Comparison of ENCODE assay signal across 16 cellular contexts in genomic region chr5:7759951-7760580, GRCh38.
DNase-seq lines count a peak whose midpoint lies in the region; ATAC-seq and TF ChIP-seq lines count a peak whose summit lies in the region.
"Had no signal": no experiment of that assay in that cellular context is flagged by ENCODE, and none has a peak within 500 bp of the region (broad histone marks: within the 10 kb centered on the region; RNA-seq: fewer than 3 reads in every experiment).

No MANE protein-coding gene starts in this region.

- H3K4me3 ChIP-seq in SJCRH30 (no peak overlapping the region), dorsolateral prefrontal cortex (no peak overlapping the region)
- H3K4me3 ChIP-seq: MG63 had no signal

- no peaks in the 10 kb centered on the region for H3K9me3 ChIP-seq in SJCRH30 (replicated peaks)
- H3K9me3 ChIP-seq: BE2C, MG63 had no signal

- intact Hi-C loops in dorsolateral prefrontal cortex (cut with DNase I) = loop anchor here in 1 of 2 donors (10.0 kb wide), 1 partner anchor 995 kb away; no protein-coding TSS in a partner anchor

- TF ChIP-seq CTCF in dorsolateral prefrontal cortex (IDR thresholded peaks at IDR 0.05 in 54 of 56, conservative IDR thresholded peaks at IDR 0.05 in 2 of 56; ENCODE audit: low read depth in 1 of 56, partially characterized antibody in 56 of 56) = no peak

- H3K27me3 ChIP-seq in SJCRH30 (no peaks in the 10 kb centered on the region), dorsolateral prefrontal cortex (peaks cover 0 to 3% (median 0%) of the 10 kb centered on the region in 45 donors)

- in situ Hi-C loops in ACHN (cut with HindIII; ENCODE audit: low pct_ligation_motif_present, low pct_unique_long_range_greater_than_20kb, low sequenced_read_pairs) = no loop called here

- no peaks in the 10 kb centered on the region for H3K36me3 ChIP-seq in SJCRH30
- H3K36me3 ChIP-seq: BE2C, MG63 had no signal

- ATAC-seq in HG03342 (IDR thresholded peaks at IDR 0.05; ENCODE audit: unreplicated experiment) (no peak), HG03521 (IDR thresholded peaks at IDR 0.05; ENCODE audit: unreplicated experiment) (no peak)
- ATAC-seq: HCT116, PC-3 had no signal

- DNase-seq in ACHN = peak; percentile 43
- DNase-seq in SJCRH30 = no peak
- DNase-seq in dorsolateral prefrontal cortex = no peak
- peak; percentile 43 for DNase-seq in renal cortical epithelial cell (ENCODE audit: low read depth)
- no peak for DNase-seq in erythroblast (lab: John Stamatoyannopoulos, UW)
- DNase-seq in stimulated activated CD4-positive, alpha-beta T cell treated with anti-CD3 and anti-CD28 coated beads, Interleukin-2, amount 100 ng/mL, for 48 hours = no peak
- DNase-seq: BE2C; CD4-positive, CD25-positive, alpha-beta regulatory T cell; DMS79; MG63; NCI-H187; PC-3; Right ventricle myocardium superior had no signal

- H3K27ac ChIP-seq in SJCRH30 (peak overlapping the region; percentile 53; the same call in 1 of the 2 replicates), dorsolateral prefrontal cortex (peak overlapping the region in 33 of 59 donors; percentile 2 to 78 (median 35))

- no peak for TF ChIP-seq POLR2A in erythroblast (IDR thresholded peaks at IDR 0.05; ENCODE audit: low read length)

- peaks cover 26% of the 10 kb centered on the region for H3K4me1 ChIP-seq in SJCRH30
- H3K4me1 ChIP-seq: BE2C had no signal

Comparison
In these comparisons a context has a peak if more than half of its experiments do, and no peak if none do; other contexts are left out.
1. DNase-seq: peak in ACHN (single experiment) and renal cortical epithelial cell (single experiment); none in SJCRH30 (0 of 2), dorsolateral prefrontal cortex (0 of 10), erythroblast (0 of 2) and stimulated activated CD4-positive, alpha-beta T cell treated with anti-CD3 and anti-CD28 coated beads, Interleukin-2, amount 100 ng/mL, for 48 hours (0 of 2).